ENCODE assay signal across 8 cellular contexts in genomic region chrX:130079824-130080406, GRCh38. TPM values are rescaled to one million over a fixed set of nuclear protein-coding genes. Genes with fewer than 3 reads are reported as not detected.
DNase-seq lines count a peak whose midpoint lies in the region; ATAC-seq, FAIRE-seq and TF ChIP-seq lines count a peak whose summit lies in the region.

No MANE protein-coding gene starts in this region.

- dilution Hi-C loops in endothelial cell of umbilical vein (cut with MboI; ENCODE audit: extremely low pct_ligation_motif_present, low sequenced_read_pairs), result no loop called here

- no peaks in the 10 kb centered on the region for H3K27me3 Mint-ChIP-seq in CD4-positive, CD25-positive, alpha-beta regulatory T cell
- H3K27me3 Mint-ChIP-seq in activated CD4-positive, alpha-beta memory T cell treated with anti-CD3 and anti-CD28 coated beads for 36 hours, result no peaks in the 10 kb centered on the region

- intact Hi-C loops in activated CD4-positive, alpha-beta memory T cell treated with anti-CD3 and anti-CD28 coated beads for 36 hours (cut with micrococcal nuclease), result loop anchor here (1.0 kb wide), 1 partner anchor 112 kb away; no protein-coding TSS in a partner anchor
- intact Hi-C loops in endothelial cell of umbilical vein (cut with micrococcal nuclease), result loop anchor here (1.0 kb wide), 2 partner anchors 40 to 112 kb away; no protein-coding TSS in a partner anchor

- in situ Hi-C loops in HAP-1 (cut with MboI; ENCODE audit: low sequenced_read_pairs), result no loop called here

- no peak overlapping the region for H3K4me3 ChIP-seq in CD4-positive, CD25-positive, alpha-beta regulatory T cell (ENCODE audit: low read depth, low read length)
- H3K4me3 ChIP-seq in HAP-1 (no peak overlapping the region), endothelial cell of umbilical vein (replicated peaks in 1 of 3; ENCODE audit: insufficient read depth in 1 of 3, low read depth in 1 of 3, low read length in 3 of 3) (no peak overlapping the region), tibial nerve (no peak overlapping the region)

- peak; percentile 87 for FAIRE-seq in endothelial cell of umbilical vein (lab: Jason Lieb, UNC)

- H3K27ac ChIP-seq in CD4-positive, CD25-positive, alpha-beta regulatory T cell (ENCODE audit: insufficient read depth, low read length, poor library complexity, severe bottlenecking), result peak overlapping the region; percentile 51
- H3K27ac ChIP-seq in endothelial cell of umbilical vein (ENCODE audit: insufficient read depth, low read depth, low read length) (no peak overlapping the region), tibial nerve (no peak overlapping the region)

- TF ChIP-seq POLR2A in endothelial cell of umbilical vein (IDR thresholded peaks at IDR 0.05; ENCODE audit: low read depth, low read length) (no peak), tibial nerve (IDR thresholded peaks at IDR 0.05) (no peak)

- no peak overlapping the region for H3K4me2 ChIP-seq in endothelial cell of umbilical vein (ENCODE audit: insufficient read depth, low read length)

- H3K9me3 Mint-ChIP-seq in CD4-positive, CD25-positive, alpha-beta regulatory T cell, result no peaks in the 10 kb centered on the region
- H3K9me3 Mint-ChIP-seq in activated CD4-positive, alpha-beta memory T cell treated with anti-CD3 and anti-CD28 coated beads for 36 hours, result no peaks in the 10 kb centered on the region

- POLR2A ChIA-PET in activated CD4-positive, alpha-beta memory T cell treated with anti-CD3 and anti-CD28 coated beads for 36 hours (lab: Charles Lee), result interaction anchor here (3.7 kb wide), 1 partner anchor 42 kb away, joined by 17 read pairs; no protein-coding TSS in a partner anchor
- POLR2A ChIA-PET in endothelial cell of umbilical vein (lab: Charles Lee), result no interaction called here

- no peak overlapping the region for H3K9ac ChIP-seq in endothelial cell of umbilical vein (replicated peaks; ENCODE audit: extremely low read depth, insufficient read depth, low read length)

- WGBS in tibial nerve, 2 donors, result 44 to 51% methylated on average over 9 of the region's 9 CpGs

- no peaks in the 10 kb centered on the region for H4K20me1 ChIP-seq in endothelial cell of umbilical vein (replicated peaks; ENCODE audit: control insufficient read depth, extremely low read depth, insufficient read depth, low read length)

- peak; percentile 51 to 60 for TF ChIP-seq CTCF in endothelial cell of umbilical vein (IDR thresholded peaks at IDR 0.05; ENCODE audit: extremely low read depth in 1 of 2, insufficient read depth in 1 of 2, low read depth in 1 of 2, low read length in 2 of 2)
- TF ChIP-seq CTCF in tibial nerve (IDR thresholded peaks at IDR 0.05), result peak; percentile 60 to 69 (median 65)

- no peaks in the 10 kb centered on the region for H3K9me3 ChIP-seq in CD4-positive, CD25-positive, alpha-beta regulatory T cell (ENCODE audit: control insufficient read depth in 2 of 2, low read length in 2 of 2)
- no peaks in the 10 kb centered on the region for H3K9me3 ChIP-seq in HAP-1
- H3K9me3 ChIP-seq in endothelial cell of umbilical vein (replicated peaks; ENCODE audit: control insufficient read depth, insufficient read depth, low read length), result no peaks in the 10 kb centered on the region
- H3K9me3 ChIP-seq in tibial nerve, result no peaks in the 10 kb centered on the region

- H3K79me2 ChIP-seq in endothelial cell of umbilical vein (ENCODE audit: control insufficient read depth, insufficient read depth, low read length), result peaks cover 27% of the 10 kb centered on the region

- no TSS peak for BruUV-seq in endothelial cell of umbilical vein (replicated peaks; lab: Mats Ljungman, UMichigan)

- peaks cover 51% of the 10 kb centered on the region for H3K4me1 ChIP-seq in CD4-positive, CD25-positive, alpha-beta regulatory T cell (ENCODE audit: control insufficient read depth, insufficient read depth, low read length, poor library complexity, severe bottlenecking)
- H3K4me1 ChIP-seq in HAP-1 (peaks cover 9% of the 10 kb centered on the region), endothelial cell of umbilical vein (ENCODE audit: control insufficient read depth, extremely low read depth, insufficient read depth, low read length) (peaks cover 21% of the 10 kb centered on the region), tibial nerve (peaks cover 0 to 26% (median 8%) of the 10 kb centered on the region in 4 donors)

- peak overlapping the region in 3 of 4 donors; percentile 39 to 65 (median 64) for H3K4me3 Mint-ChIP-seq in CD4-positive, CD25-positive, alpha-beta regulatory T cell
- no peak overlapping the region for H3K4me3 Mint-ChIP-seq in activated CD4-positive, alpha-beta memory T cell treated with anti-CD3 and anti-CD28 coated beads for 36 hours

- CTCF ChIA-PET in activated CD4-positive, alpha-beta memory T cell treated with anti-CD3 and anti-CD28 coated beads for 36 hours (lab: Charles Lee), result interaction anchor here (0.6 to 5.9 kb wide), 27 partner anchors 9 to 425 kb away, joined by 3 to 125 read pairs (median 5); partner anchors contain the start of genes AIFM1, APLN, ELF4 and RAB33A
- CTCF ChIA-PET in endothelial cell of umbilical vein (lab: Charles Lee), result interaction anchor here (0.7 to 3.5 kb wide), 30 partner anchors 10 to 474 kb away, joined by 3 to 65 read pairs (median 6); partner anchors contain the start of genes AIFM1 and RAB33A

- peak overlapping the region; percentile 48 to 90 (median 80) for H3K27ac Mint-ChIP-seq in CD4-positive, CD25-positive, alpha-beta regulatory T cell
- peak overlapping the region; percentile 50 for H3K27ac Mint-ChIP-seq in activated CD4-positive, alpha-beta memory T cell treated with anti-CD3 and anti-CD28 coated beads for 36 hours

- peak in 1 of 2 donors; percentile 34 for TF ChIP-seq EP300 in tibial nerve (IDR thresholded peaks at IDR 0.05)

- no peaks in the 10 kb centered on the region for H3K9me1 ChIP-seq in endothelial cell of umbilical vein (replicated peaks; ENCODE audit: control insufficient read depth, extremely low read depth, insufficient read depth, low read length)

- H2AFZ ChIP-seq in endothelial cell of umbilical vein (ENCODE audit: low read depth, low read length), result no peak overlapping the region

- H3K36me3 ChIP-seq in CD4-positive, CD25-positive, alpha-beta regulatory T cell (ENCODE audit: control insufficient read depth, insufficient read depth, low read length), result peaks cover 12% of the 10 kb centered on the region
- peaks cover 5% of the 10 kb centered on the region for H3K36me3 ChIP-seq in HAP-1 (replicated peaks)
- H3K36me3 ChIP-seq in endothelial cell of umbilical vein (ENCODE audit: control insufficient read depth in 2 of 2, extremely low read depth in 1 of 2, insufficient read depth in 2 of 2, low read length in 2 of 2), result peaks cover 0 to 3% of the 10 kb centered on the region in 2 experiments
- H3K36me3 ChIP-seq in tibial nerve, result no peaks in the 10 kb centered on the region

- no peaks in the 10 kb centered on the region for H3K27me3 ChIP-seq in CD4-positive, CD25-positive, alpha-beta regulatory T cell (ENCODE audit: control insufficient read depth, insufficient read depth, low read length)
- H3K27me3 ChIP-seq in HAP-1 (ENCODE audit: low read depth) (no peaks in the 10 kb centered on the region), endothelial cell of umbilical vein (ENCODE audit: control insufficient read depth in 2 of 2, insufficient read depth in 2 of 2, low read length in 2 of 2) (no peaks in the 10 kb centered on the region), tibial nerve (no peaks in the 10 kb centered on the region)

- H3K36me3 Mint-ChIP-seq in CD4-positive, CD25-positive, alpha-beta regulatory T cell, result peaks cover 10% of the 10 kb centered on the region
- no peaks in the 10 kb centered on the region for H3K36me3 Mint-ChIP-seq in activated CD4-positive, alpha-beta memory T cell treated with anti-CD3 and anti-CD28 coated beads for 36 hours

- DNase-seq in CD4-positive, CD25-positive, alpha-beta regulatory T cell, result peak; percentile 43 to 69 (median 58)
- DNase-seq in HAP-1 (ENCODE audit: low spot score in 2 of 2) (peak; percentile 78 to 81), NCI-H526 treated with DMSO at 0.1 percent for 48 hours (lab: John Stamatoyannopoulos, UW) (peak; percentile 33), endothelial cell of umbilical vein (ENCODE audit: low read depth, low spot score) (peak; percentile 71), mucosa of gallbladder (ENCODE audit: low spot score) (peak; percentile 66), tibial nerve (ENCODE audit: low spot score in 2 of 2) (peak in 1 of 2 donors; percentile 56)
- peak; percentile 67 for DNase-seq in activated CD4-positive, alpha-beta memory T cell treated with anti-CD3 and anti-CD28 coated beads for 36 hours

- ATAC-seq in CD4-positive, CD25-positive, alpha-beta regulatory T cell (ENCODE audit: low read depth in 2 of 2), result no peak
- ATAC-seq in HG03432 (IDR thresholded peaks at IDR 0.05; ENCODE audit: unreplicated experiment), result no peak

- H3K4me1 Mint-ChIP-seq in CD4-positive, CD25-positive, alpha-beta regulatory T cell, result peaks cover 0 to 51% (median 23%) of the 10 kb centered on the region in 4 donors
- H3K4me1 Mint-ChIP-seq in activated CD4-positive, alpha-beta memory T cell treated with anti-CD3 and anti-CD28 coated beads for 36 hours (ENCODE audit: low read depth), result peaks cover 42% of the 10 kb centered on the region

TF ChIP-seq in endothelial cell of umbilical vein, 7 proteins besides CTCF, POLR2A, EP300 and RAD21:
- TF ChIP-seq GATA2 (IDR thresholded peaks at IDR 0.05; ENCODE audit: insufficient read depth, insufficient read length, low read depth, low read length), result no peak
- TF ChIP-seq EZH2 (IDR thresholded peaks at IDR 0.05; ENCODE audit: borderline replicate concordance, low read depth, low read length, severe bottlenecking), result no peak

RNA-seq across cellular contexts. Expression of gene ELF4, which starts 30.4 kb away (rescaled TPM):
- total RNA-seq in CD4-positive, CD25-positive, alpha-beta regulatory T cell, result 46.7 TPM
- polyA plus RNA-seq in CD4-positive, CD25-positive, alpha-beta regulatory T cell, result 10 to 100 TPM; 12.1 to 15.7 (median 14.0) TPM
- total RNA-seq in activated CD4-positive, alpha-beta memory T cell treated with anti-CD3 and anti-CD28 coated beads for 36 hours, result 10 to 100 TPM; 28.0 to 28.2 TPM
- total RNA-seq in endothelial cell of umbilical vein (32.9 and 33.4 TPM in 2 replicates), mucosa of gallbladder (12.5 TPM), tibial nerve (10 to 100 TPM in 2 of 4 donors, 1 to 10 TPM in 2; 8.2 to 11.7 (median 10.2) TPM)
- polyA plus RNA-seq in endothelial cell of umbilical vein, result 31.6 and 31.9 TPM in 2 replicates
- polyA plus RNA-seq in endothelial cell of umbilical vein (2011; cell fraction: cytosol; rRNA removed), result 28.5 and 29.1 TPM in 2 replicates
- 26.4 and 28.7 TPM in 2 replicates for polyA plus RNA-seq in endothelial cell of umbilical vein (2011; cell fraction: nucleus; rRNA removed)
- polyA plus RNA-seq in endothelial cell of umbilical vein (2012), result 30.7 and 30.8 TPM in 2 replicates
- polyA minus RNA-seq in endothelial cell of umbilical vein, result 58.5 and 62.5 TPM in 2 replicates
- polyA minus RNA-seq in endothelial cell of umbilical vein (2011; cell fraction: cytosol; rRNA and poly(A)+ RNA removed), result 26.4 TPM
- polyA minus RNA-seq in endothelial cell of umbilical vein (2011; cell fraction: nucleus; rRNA and poly(A)+ RNA removed), result 12.4 and 14.0 TPM in 2 replicates
